ENCODE assay signal across 2 cellular contexts in the genomic region with DNA sequence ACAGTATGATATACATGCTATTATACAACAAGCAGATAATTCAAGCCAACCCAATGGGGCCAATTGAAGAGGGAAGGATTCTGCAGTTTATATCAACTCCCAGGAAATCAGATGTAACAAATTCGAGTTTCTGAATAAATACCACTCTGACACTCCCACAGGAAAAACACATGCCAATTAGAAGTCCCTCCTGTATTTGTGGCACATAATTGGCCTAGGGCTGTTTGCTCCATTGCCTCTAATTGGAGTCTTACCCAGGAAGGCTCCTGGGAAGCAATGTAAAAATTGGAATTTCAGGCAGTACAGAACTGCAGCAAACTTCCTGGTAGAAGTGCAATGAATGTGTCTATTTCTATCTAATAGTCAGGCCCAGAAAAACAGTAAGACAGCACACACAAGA.
TF ChIP-seq lines count a peak whose summit lies in the region.

No MANE protein-coding gene starts in this region.

TF ChIP-seq in A549, 52 proteins besides CTCF, POLR2A, EP300 and RAD21 (continued from another document):
- no peak for TF ChIP-seq RCOR1 (IDR thresholded peaks at IDR 0.05; ENCODE audit: low read depth, low read length)
- TF ChIP-seq JUNB (IDR thresholded peaks at IDR 0.05) = no peak
- TF ChIP-seq SREBF2 (IDR thresholded peaks at IDR 0.05) = no peak
- TF ChIP-seq EHF (CRISPR knock-in tag; IDR thresholded peaks at IDR 0.05) = no peak
- no peak for TF ChIP-seq MYC (IDR thresholded peaks at IDR 0.05; ENCODE audit: borderline replicate concordance, low read length)
- no peak for TF ChIP-seq NFE2L2 (conservative IDR thresholded peaks at IDR 0.05; ENCODE audit: low read length)
- no peak for TF ChIP-seq E2F6 (IDR thresholded peaks at IDR 0.05; ENCODE audit: borderline replicate concordance, low read depth)
- TF ChIP-seq, protein P1, sequence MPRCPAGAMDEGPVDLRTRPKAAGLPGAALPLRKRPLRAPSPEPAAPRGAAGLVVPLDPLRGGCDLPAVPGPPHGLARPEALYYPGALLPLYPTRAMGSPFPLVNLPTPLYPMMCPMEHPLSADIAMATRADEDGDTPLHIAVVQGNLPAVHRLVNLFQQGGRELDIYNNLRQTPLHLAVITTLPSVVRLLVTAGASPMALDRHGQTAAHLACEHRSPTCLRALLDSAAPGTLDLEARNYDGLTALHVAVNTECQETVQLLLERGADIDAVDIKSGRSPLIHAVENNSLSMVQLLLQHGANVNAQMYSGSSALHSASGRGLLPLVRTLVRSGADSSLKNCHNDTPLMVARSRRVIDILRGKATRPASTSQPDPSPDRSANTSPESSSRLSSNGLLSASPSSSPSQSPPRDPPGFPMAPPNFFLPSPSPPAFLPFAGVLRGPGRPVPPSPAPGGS (IDR thresholded peaks at IDR 0.05) = no peak

TF ChIP-seq in neural cell, 6 proteins besides CTCF, POLR2A, EP300 and RAD21 (continued from another document):
- TF ChIP-seq REST (IDR thresholded peaks at IDR 0.05; ENCODE audit: borderline replicate concordance) (no peak), EZH2 (IDR thresholded peaks at IDR 0.05; ENCODE audit: borderline replicate concordance, insufficient read depth, low read length, poor library complexity, severe bottlenecking) (no peak), POLR2AphosphoS5 (IDR thresholded peaks at IDR 0.05) (no peak), TAF1 (IDR thresholded peaks at IDR 0.05; ENCODE audit: low read depth) (no peak)
